20 cellular contexts compared by ENCODE assay signal in genomic region chr6:87543836-87544735, GRCh38. TPM values are rescaled to one million over a fixed set of nuclear protein-coding genes. Genes with fewer than 3 reads are reported as not detected.
DNase-seq lines count a peak whose midpoint lies in the region; ATAC-seq, FAIRE-seq and TF ChIP-seq lines count a peak whose summit lies in the region.
"Had no signal": no experiment of that assay in that cellular context is flagged by ENCODE, and none has a peak within 500 bp of the region (broad histone marks: within the 10 kb centered on the region; RNA-seq: fewer than 3 reads in every experiment).

No MANE protein-coding gene starts in this region.

- no peak for TF ChIP-seq RAD21 in A549 (conservative IDR thresholded peaks at IDR 0.05 in 1 of 2, IDR thresholded peaks at IDR 0.05 in 1 of 2)

- POLR2A ChIA-PET in A549 (lab: Yijun Ruan, JAX) = no interaction called here

- no peak overlapping the region for H3K9ac ChIP-seq in SK-N-MC (ENCODE audit: insufficient read length)

- H3K4me2 ChIP-seq in A549 = no peak overlapping the region

- WGBS in A549 (ENCODE audit: missing lambda C conversion rate) = 84% methylated on average over 4 of the region's 4 CpGs

- H3K4me3 ChIP-seq in A549 (no peak overlapping the region), SK-N-MC (no peak overlapping the region), mucosa of descending colon (no peak overlapping the region)
- H3K4me3 ChIP-seq: SJCRH30 had no signal

- H3K4me1 ChIP-seq in A549 (no peaks in the 10 kb centered on the region), mucosa of descending colon (ENCODE audit: low read depth) (no peaks in the 10 kb centered on the region)
- H3K4me1 ChIP-seq: SJCRH30 had no signal

- H3K9me3 ChIP-seq in A549 (no peaks in the 10 kb centered on the region), SK-N-MC (ENCODE audit: low read depth, low read length) (0 out of 2 replicates have a peak, but pooled peaks cover 3% of the 10 kb centered on the region), mucosa of descending colon (no peaks in the 10 kb centered on the region)

- no peak overlapping the region for H3K27ac ChIP-seq in A549
- peak overlapping the region; percentile 7; the same call in 1 of the 2 replicates for H3K27ac ChIP-seq in SK-N-MC
- H3K27ac ChIP-seq: SJCRH30 had no signal

- ATAC-seq in A549 (no peak), mucosa of descending colon (peak; percentile 54)

- DNase-seq in A549 (ENCODE audit: low read depth in 1 of 2, low spot score in 1 of 2) = no peak
- no peak for DNase-seq in GM18507 (ENCODE audit: extremely low spot score, insufficient read length, low read depth)
- DNase-seq in SK-N-MC (ENCODE audit: low read depth, low spot score) = no peak
- DNase-seq in mucosa of descending colon = no peak
- no peak for DNase-seq in NCI-H2196 treated with DMSO at 0.1 percent for 48 hours (lab: John Stamatoyannopoulos, UW; ENCODE audit: unreplicated experiment)
- no peak for DNase-seq in activated CD4-positive, CD25-positive, alpha-beta regulatory T cell (lab: John Stamatoyannopoulos, UW)
- DNase-seq in stimulated activated CD4-positive, alpha-beta T cell treated with anti-CD3 and anti-CD28 coated beads, Interleukin-1b, Interleukin-23, amount 100 ng/mL, for 48 hours = no peak
- no peak for DNase-seq in COR-L47 (lab: John Stamatoyannopoulos, UW)
- DNase-seq: AML-193, Calu3, DMS79, KBM-7, NCI-H1092, NCI-H1694, NCI-H2107, NCI-H446, NCI-H774, RPMI8226, SJCRH30, SW 1271 had no signal

- CTCF ChIA-PET in A549 (lab: Yijun Ruan, JAX) = no interaction called here

- TF ChIP-seq CTCF in A549 (IDR thresholded peaks at IDR 0.05) = no peak
- TF ChIP-seq CTCF in mucosa of descending colon (IDR thresholded peaks at IDR 0.05) = no peak

- TF ChIP-seq POLR2A in A549 (IDR thresholded peaks at IDR 0.05; ENCODE audit: low read length) = no peak

- intact Hi-C loops in mucosa of descending colon (cut with DNase I, micrococcal nuclease) = no loop called here

- no peak for TF ChIP-seq EP300 in A549 (IDR thresholded peaks at IDR 0.05)

- peaks cover 52% of the 10 kb centered on the region for H3K36me3 ChIP-seq in SK-N-MC (ENCODE audit: insufficient read depth, low read length)
- H3K36me3 ChIP-seq in mucosa of descending colon (ENCODE audit: low read depth) = peaks cover 5% of the 10 kb centered on the region

- no peak for FAIRE-seq in A549 (lab: Jason Lieb, UNC)
- FAIRE-seq in GM18507 (lab: Jason Lieb, UNC) = peak; percentile 36

TF ChIP-seq in A549, 52 proteins besides CTCF, POLR2A, EP300 and RAD21:
- no peak for TF ChIP-seq HEYL (CRISPR knock-in tag; IDR thresholded peaks at IDR 0.05)
- TF ChIP-seq MAFK (IDR thresholded peaks at IDR 0.05; ENCODE audit: partially characterized antibody) = peak; percentile 14
TF ChIP-seq in A549: peak in this region for 1.

RNA-seq across cellular contexts. Expression of gene RARS2, which starts 45.7 kb away (rescaled TPM):
- polyA plus RNA-seq in A549 (2011; rRNA removed) (11.3 and 14.6 TPM in 2 replicates), A549 (2017; fragmentation: RNase III; extraction: RNeasy Plus Mini Kit Qiagen cat#74134 plus additional on column Dnase treatment) (23.7 to 25.3 TPM (median 25.2 TPM) in 3 replicates)
- 3.9 and 4.7 TPM in 2 replicates for polyA plus RNA-seq in A549 (2012; cell fraction: cytosol; rRNA removed)
- polyA plus RNA-seq in A549 (2012; cell fraction: nucleus; rRNA removed) = 2.2 and 2.9 TPM in 2 replicates
- polyA minus RNA-seq in A549 (2011; rRNA and poly(A)+ RNA removed) = 5.1 and 5.6 TPM in 2 replicates
- total RNA-seq in mucosa of descending colon = 10 to 100 TPM; 27.8 to 34.4 (median 30.7) TPM

RNA-seq across cellular contexts. Expression of gene ORC3, which starts 45.8 kb away (rescaled TPM):
- polyA plus RNA-seq in A549 (2011; rRNA removed) (48.3 and 50.1 TPM in 2 replicates), A549 (2017; fragmentation: RNase III; extraction: RNeasy Plus Mini Kit Qiagen cat#74134 plus additional on column Dnase treatment) (25.5 to 30.5 TPM (median 27.8 TPM) in 3 replicates)
- 13.4 TPM in 2 replicates for polyA plus RNA-seq in A549 (2012; cell fraction: cytosol; rRNA removed)
- polyA plus RNA-seq in A549 (2012; cell fraction: nucleus; rRNA removed) = 7.0 and 8.4 TPM in 2 replicates
- 11.4 and 14.9 TPM in 2 replicates for polyA minus RNA-seq in A549 (2011; rRNA and poly(A)+ RNA removed)
- total RNA-seq in mucosa of descending colon = 10 to 100 TPM; 15.9 to 17.3 (median 16.1) TPM
